In genomic region chr1:114126696-114127095, GRCh38 we compare ENCODE assay signal across 14 cellular contexts. TPM values are rescaled to one million over a fixed set of nuclear protein-coding genes. Genes with fewer than 3 reads are reported as not detected.
DNase-seq lines count a peak whose midpoint lies in the region; ATAC-seq and TF ChIP-seq lines count a peak whose summit lies in the region.
"Had no signal": no experiment of that assay in that cellular context is flagged by ENCODE, and none has a peak within 500 bp of the region (broad histone marks: within the 10 kb centered on the region; RNA-seq: fewer than 3 reads in every experiment).

No MANE protein-coding gene starts in this region.

- no peaks in the 10 kb centered on the region for H3K27me3 ChIP-seq in PC-3 (ENCODE audit: low read length)
- H3K27me3 ChIP-seq: esophagus squamous epithelium, testis had no signal

- H3K27ac Mint-ChIP-seq in WTC11: peak overlapping the region; percentile 55

- no peaks in the 10 kb centered on the region for H3K27me3 Mint-ChIP-seq in WTC11 (ENCODE audit: low read depth)

- peak; percentile 73 for ATAC-seq in HG02970 (IDR thresholded peaks at IDR 0.05; ENCODE audit: low FRiP score, unreplicated experiment)
- ATAC-seq in WTC11: no peak
- no peak for ATAC-seq in PC-3
- ATAC-seq: A549 had no signal

- H3K4me1 ChIP-seq in PC-3 (ENCODE audit: insufficient read depth, low read length): peaks cover 16% of the 10 kb centered on the region
- H3K4me1 ChIP-seq: A549, esophagus squamous epithelium, testis had no signal

- H3K36me3 ChIP-seq in PC-3 (ENCODE audit: low read depth, low read length): no peaks in the 10 kb centered on the region
- H3K36me3 ChIP-seq: esophagus squamous epithelium, WERI-Rb-1 had no signal

- peak; percentile 30 for DNase-seq in activated effector memory CD4-positive, alpha-beta T cell treated with anti-CD3 and anti-CD28 coated beads, Interleukin-2, amount 50 U/mL, for 16 hours
- DNase-seq in activated effector memory CD4-positive, alpha-beta T cell treated with Interleukin-2 at 50 U/mL for 16 hours: no peak
- no peak for DNase-seq in WTC11 (ENCODE audit: low spot score)
- DNase-seq in substantia nigra (lab: John Stamatoyannopoulos, UW): peak in 29 of 49 donors; percentile 10 to 66 (median 26)
- no peak for DNase-seq in PC-3
- DNase-seq in iPS-NIHi7 (ENCODE audit: extremely low spot score): no peak
- no peak for DNase-seq in effector CD8-positive, alpha-beta T cell (lab: John Stamatoyannopoulos, UW)
- DNase-seq: esophagus squamous epithelium, mesendoderm, NCI-H524, testis, WERI-Rb-1 had no signal

- H3K9me2 ChIP-seq in PC-3 (replicated peaks; ENCODE audit: low read length): no peaks in the 10 kb centered on the region

- peak overlapping the region; percentile 53 for H3K27ac ChIP-seq in substantia nigra (ENCODE audit: low read depth, low read length, poor library complexity, severe bottlenecking)
- no peak overlapping the region for H3K27ac ChIP-seq in PC-3 (ENCODE audit: low read length)
- H3K27ac ChIP-seq: A549, testis, WERI-Rb-1 had no signal

- no TSS peak for BruUV-seq in PC-3 (replicated peaks; lab: Mats Ljungman, UMichigan)

- H3K36me3 Mint-ChIP-seq in WTC11: peaks cover 92% of the 10 kb centered on the region

- intact Hi-C loops in PC-3 (cut with micrococcal nuclease): no loop called here

- no peaks in the 10 kb centered on the region for H3K9me3 ChIP-seq in PC-3 (ENCODE audit: low read length)
- H3K9me3 ChIP-seq: A549, esophagus squamous epithelium, testis had no signal

- no peak overlapping the region for H3K4me2 ChIP-seq in PC-3 (ENCODE audit: low read length)
- H3K4me2 ChIP-seq: A549 had no signal

- H3K4me1 Mint-ChIP-seq in WTC11: peaks cover 35% of the 10 kb centered on the region

- no peaks in the 10 kb centered on the region for H4K20me1 ChIP-seq in PC-3 (ENCODE audit: low read length)

- H3K9ac ChIP-seq in PC-3 (ENCODE audit: low read length): no peak overlapping the region

- H3K4me3 Mint-ChIP-seq in WTC11: no peak overlapping the region

- CTCF ChIA-PET in WTC11 (lab: Charles Lee): interaction anchor here (1.3 to 1.8 kb wide), 3 partner anchors 8 to 148 kb away, joined by 3 to 6 read pairs (median 4); partner anchors contain the start of gene OLFML3
- CTCF ChIA-PET in PC-3 (lab: Charles Lee): no interaction called here

- H3K4me3 ChIP-seq in PC-3 (ENCODE audit: low read length): no peak overlapping the region
- H3K4me3 ChIP-seq: A549, esophagus squamous epithelium, testis had no signal

- no peaks in the 10 kb centered on the region for H3K79me2 ChIP-seq in PC-3 (ENCODE audit: low read length)

- no peak overlapping the region for H2AFZ ChIP-seq in PC-3 (ENCODE audit: low read length)

- H3F3A ChIP-seq in PC-3 (ENCODE audit: low read length, unreplicated experiment): no peaks in the 10 kb centered on the region

- POLR2A ChIA-PET in WTC11 (lab: Charles Lee): interaction anchor here (0.5 to 1.0 kb wide), 2 partner anchors 16 to 120 kb away, joined by 3 to 4 read pairs; no protein-coding TSS in a partner anchor
- POLR2A ChIA-PET in PC-3 (lab: Charles Lee; ENCODE audit: unreplicated experiment): no interaction called here

- TF ChIP-seq CTCF in WTC11 (IDR thresholded peaks at IDR 0.05): no peak
- TF ChIP-seq CTCF in PC-3 (conservative IDR thresholded peaks at IDR 0.05; ENCODE audit: low read depth, low read length): no peak

- H3K9me3 Mint-ChIP-seq in WTC11: no peaks in the 10 kb centered on the region

TF ChIP-seq in WTC11, 78 proteins besides CTCF, POLR2A, EP300 and RAD21:
- TF ChIP-seq, protein P1, sequence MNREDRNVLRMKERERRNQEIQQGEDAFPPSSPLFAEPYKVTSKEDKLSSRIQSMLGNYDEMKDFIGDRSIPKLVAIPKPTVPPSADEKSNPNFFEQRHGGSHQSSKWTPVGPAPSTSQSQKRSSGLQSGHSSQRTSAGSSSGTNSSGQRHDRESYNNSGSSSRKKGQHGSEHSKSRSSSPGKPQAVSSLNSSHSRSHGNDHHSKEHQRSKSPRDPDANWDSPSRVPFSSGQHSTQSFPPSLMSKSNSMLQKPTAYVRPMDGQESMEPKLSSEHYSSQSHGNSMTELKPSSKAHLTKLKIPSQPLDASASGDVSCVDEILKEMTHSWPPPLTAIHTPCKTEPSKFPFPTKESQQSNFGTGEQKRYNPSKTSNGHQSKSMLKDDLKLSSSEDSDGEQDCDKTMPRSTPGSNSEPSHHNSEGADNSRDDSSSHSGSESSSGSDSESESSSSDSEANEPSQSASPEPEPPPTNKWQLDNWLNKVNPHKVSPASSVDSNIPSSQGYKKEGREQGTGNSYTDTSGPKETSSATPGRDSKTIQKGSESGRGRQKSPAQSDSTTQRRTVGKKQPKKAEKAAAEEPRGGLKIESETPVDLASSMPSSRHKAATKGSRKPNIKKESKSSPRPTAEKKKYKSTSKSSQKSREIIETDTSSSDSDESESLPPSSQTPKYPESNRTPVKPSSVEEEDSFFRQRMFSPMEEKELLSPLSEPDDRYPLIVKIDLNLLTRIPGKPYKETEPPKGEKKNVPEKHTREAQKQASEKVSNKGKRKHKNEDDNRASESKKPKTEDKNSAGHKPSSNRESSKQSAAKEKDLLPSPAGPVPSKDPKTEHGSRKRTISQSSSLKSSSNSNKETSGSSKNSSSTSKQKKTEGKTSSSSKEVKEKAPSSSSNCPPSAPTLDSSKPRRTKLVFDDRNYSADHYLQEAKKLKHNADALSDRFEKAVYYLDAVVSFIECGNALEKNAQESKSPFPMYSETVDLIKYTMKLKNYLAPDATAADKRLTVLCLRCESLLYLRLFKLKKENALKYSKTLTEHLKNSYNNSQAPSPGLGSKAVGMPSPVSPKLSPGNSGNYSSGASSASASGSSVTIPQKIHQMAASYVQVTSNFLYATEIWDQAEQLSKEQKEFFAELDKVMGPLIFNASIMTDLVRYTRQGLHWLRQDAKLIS (CRISPR knock-in tag; IDR thresholded peaks at IDR 0.05; ENCODE audit: borderline replicate concordance): no peak
- TF ChIP-seq TEAD1 (CRISPR knock-in tag; IDR thresholded peaks at IDR 0.05): no peak
- no peak for TF ChIP-seq JUN (CRISPR knock-in tag; IDR thresholded peaks at IDR 0.05)
- no peak for TF ChIP-seq ZBTB21 (CRISPR knock-in tag; IDR thresholded peaks at IDR 0.05; ENCODE audit: borderline replicate concordance)
- TF ChIP-seq ZNF532 (CRISPR knock-in tag; IDR thresholded peaks at IDR 0.05; ENCODE audit: borderline replicate concordance): no peak
- no peak for TF ChIP-seq PRRX2 (CRISPR knock-in tag; IDR thresholded peaks at IDR 0.05)
- TF ChIP-seq EMX1 (CRISPR knock-in tag; IDR thresholded peaks at IDR 0.05): no peak

RNA-seq across cellular contexts. Expression of gene SYT6, which starts 27.0 kb away (rescaled TPM):
- total RNA-seq in WTC11 (2021) (54.2 to 58.2 TPM (median 55.9 TPM) in 3 replicates), PC-3 (2014; rRNA removed) (not detected in 2 replicates)
- total RNA-seq: esophagus squamous epithelium had no signal

Comparison
In these comparisons a context has a peak if more than half of its experiments do, and no peak if none do; other contexts are left out.
1. DNase-seq: peak in activated effector memory CD4-positive, alpha-beta T cell treated with anti-CD3 and anti-CD28 coated beads, Interleukin-2, amount 50 U/mL, for 16 hours (single experiment) and substantia nigra (29 of 49); none in activated effector memory CD4-positive, alpha-beta T cell treated with Interleukin-2 at 50 U/mL for 16 hours (single experiment), WTC11 (single experiment), PC-3 (single experiment), iPS-NIHi7 (single experiment) and effector CD8-positive, alpha-beta T cell (single experiment).
2. RNA of gene SYT6, which starts 27.0 kb away (total RNA-seq): 54.2 to 58.2 TPM in WTC11; not detected in PC-3; every median in the first group is over 10 times any median in the second.